9 cellular contexts compared by ENCODE assay signal in genomic region chr11:46127150-46127638, GRCh38. TPM values are rescaled to one million over a fixed set of nuclear protein-coding genes. Genes with fewer than 3 reads are reported as not detected.
DNase-seq lines count a peak whose midpoint lies in the region; ATAC-seq and TF ChIP-seq lines count a peak whose summit lies in the region.
"Had no signal": no experiment of that assay in that cellular context is flagged by ENCODE, and none has a peak within 500 bp of the region (broad histone marks: within the 10 kb centered on the region; RNA-seq: fewer than 3 reads in every experiment).

No MANE protein-coding gene starts in this region.

- no peaks in the 10 kb centered on the region for H4K20me1 ChIP-seq in GM23338 (replicated peaks; ENCODE audit: insufficient read depth)

- H3K4me1 ChIP-seq in GM23338 (ENCODE audit: insufficient read depth) = peaks cover 6% of the 10 kb centered on the region

- peak; percentile 81 for TF ChIP-seq POLR2A in NB4 (IDR thresholded peaks at IDR 0.05; ENCODE audit: extremely low read depth, insufficient read length)

- H3K27me3 Mint-ChIP-seq in GM23338 (ENCODE audit: insufficient read depth, low read depth, poor library complexity) = no peaks in the 10 kb centered on the region

- no peak overlapping the region for H3K27ac Mint-ChIP-seq in GM23338
- H3K27ac Mint-ChIP-seq: brain had no signal

- H3K9me3 Mint-ChIP-seq in GM23338 = no peaks in the 10 kb centered on the region
- H3K9me3 Mint-ChIP-seq: brain had no signal

- H3K79me2 ChIP-seq in GM23338 (replicated peaks; ENCODE audit: insufficient read depth) = no peaks in the 10 kb centered on the region; the same call in 1 of the 2 replicates

- H3F3A ChIP-seq in GM23338 (replicated peaks; ENCODE audit: low read depth) = 0 out of 2 replicates have a peak, but pooled peaks cover 3% of the 10 kb centered on the region

- no peaks in the 10 kb centered on the region for H3K36me3 Mint-ChIP-seq in GM23338 (ENCODE audit: low read depth)
- H3K36me3 Mint-ChIP-seq: brain had no signal

- peak; percentile 47 to 57; a peak in 3 of 4 replicates for TF ChIP-seq CTCF in GM23338 (conservative IDR thresholded peaks at IDR 0.05; ENCODE audit: low read depth in 2 of 2)
- peak; percentile 76 for TF ChIP-seq CTCF in NB4 (IDR thresholded peaks at IDR 0.05; ENCODE audit: low read depth, low read length)
- TF ChIP-seq CTCF in fibroblast of pulmonary artery (IDR thresholded peaks at IDR 0.05; ENCODE audit: low read length, missing control alignments) = peak; percentile 75

- H3K27ac ChIP-seq in GM23338 (ENCODE audit: low read depth) = no peak overlapping the region

- no peak overlapping the region for H3K4me3 Mint-ChIP-seq in GM23338
- H3K4me3 Mint-ChIP-seq: brain had no signal

- no peaks in the 10 kb centered on the region for H3K27me3 ChIP-seq in GM23338 (ENCODE audit: insufficient read depth)

- no peak overlapping the region for H3K4me3 ChIP-seq in GM23338
- peak overlapping the region; percentile 23 for H3K4me3 ChIP-seq in NB4 (ENCODE audit: low read depth, low read length)
- H3K4me3 ChIP-seq in fibroblast of pulmonary artery (replicated peaks; ENCODE audit: low read depth, low read length) = no peak overlapping the region

- no peak overlapping the region for H3K4me2 ChIP-seq in GM23338

- peak; percentile 28 for DNase-seq in GDM1 (lab: John Stamatoyannopoulos, UW)
- DNase-seq in GM23338 (ENCODE audit: low spot score) = peak; percentile 45
- DNase-seq in NB4 (ENCODE audit: low read depth) = peak; percentile 96
- DNase-seq in activated CD4-positive, alpha-beta T cell treated with anti-CD3 and anti-CD28 coated beads, Interleukin-2, amount 50 U/mL, for 1 hour = peak; percentile 39
- peak; percentile 81 for DNase-seq in fibroblast of pulmonary artery (ENCODE audit: low read depth)
- DNase-seq in stimulated activated CD4-positive, alpha-beta T cell treated with anti-CD3 and anti-CD28 coated beads, TNF-alpha, amount 100 ng/mL, for 48 hours (ENCODE audit: low read depth in 3 of 3) = peak in 2 of 3 donors; percentile 29 to 30
- DNase-seq in cerebellar nuclear complex (lab: John Stamatoyannopoulos, UW) = no peak
- no peak for DNase-seq in NCI-H2196 (lab: John Stamatoyannopoulos, UW; ENCODE audit: unreplicated experiment)

- H3K9me2 ChIP-seq in GM23338 (ENCODE audit: insufficient read depth) = no peaks in the 10 kb centered on the region

- peaks cover 13% of the 10 kb centered on the region; the same call in 2 of the 3 replicates for H3K4me1 Mint-ChIP-seq in GM23338

- 0 out of 2 replicates have a peak overlapping the region, but pooled peaks have one; percentile 12 for H2AFZ ChIP-seq in GM23338

- ATAC-seq in GM23338 = peak; percentile 65

- no peaks in the 10 kb centered on the region for H3K36me3 ChIP-seq in GM23338 (ENCODE audit: insufficient read depth)

TF ChIP-seq in GM23338, 12 proteins besides CTCF, POLR2A, EP300 and RAD21:
- no peak for TF ChIP-seq JUNB (IDR thresholded peaks at IDR 0.05; ENCODE audit: unreplicated experiment)
- TF ChIP-seq CREB1 (CRISPR knock-in tag; IDR thresholded peaks at IDR 0.05; ENCODE audit: low read depth) = no peak
- TF ChIP-seq, protein P1, sequence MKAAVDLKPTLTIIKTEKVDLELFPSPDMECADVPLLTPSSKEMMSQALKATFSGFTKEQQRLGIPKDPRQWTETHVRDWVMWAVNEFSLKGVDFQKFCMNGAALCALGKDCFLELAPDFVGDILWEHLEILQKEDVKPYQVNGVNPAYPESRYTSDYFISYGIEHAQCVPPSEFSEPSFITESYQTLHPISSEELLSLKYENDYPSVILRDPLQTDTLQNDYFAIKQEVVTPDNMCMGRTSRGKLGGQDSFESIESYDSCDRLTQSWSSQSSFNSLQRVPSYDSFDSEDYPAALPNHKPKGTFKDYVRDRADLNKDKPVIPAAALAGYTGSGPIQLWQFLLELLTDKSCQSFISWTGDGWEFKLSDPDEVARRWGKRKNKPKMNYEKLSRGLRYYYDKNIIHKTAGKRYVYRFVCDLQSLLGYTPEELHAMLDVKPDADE (IDR thresholded peaks at IDR 0.05) = no peak
- no peak for TF ChIP-seq EZH2 (IDR thresholded peaks at IDR 0.05; ENCODE audit: low read depth, unreplicated experiment)
- TF ChIP-seq NANOG (IDR thresholded peaks at IDR 0.05; ENCODE audit: borderline replicate concordance) = no peak
- no peak for TF ChIP-seq STAT1 (IDR thresholded peaks at IDR 0.05; ENCODE audit: unreplicated experiment)
- no peak for TF ChIP-seq ZNF331 (CRISPR knock-in tag; IDR thresholded peaks at IDR 0.05; ENCODE audit: low read depth)

RNA-seq across cellular contexts. Expression of gene PHF21A, which starts 5.9 kb away (rescaled TPM):
- 14.2 and 23.6 TPM in 2 replicates for total RNA-seq in GM23338 (2014; rRNA removed; shearing (Covaris generic))
- polyA plus RNA-seq in GM23338 (2016; fragmentation: Nextera tagmentation; extraction: Ambion mirVana) = 18.7 and 21.7 TPM in 2 replicates

Comparison
In these comparisons a context has a peak if more than half of its experiments do, and no peak if none do; other contexts are left out.
1. DNase-seq: peak in GDM1 (single experiment), GM23338 (single experiment), NB4 (single experiment), activated CD4-positive, alpha-beta T cell treated with anti-CD3 and anti-CD28 coated beads, Interleukin-2, amount 50 U/mL, for 1 hour (single experiment), fibroblast of pulmonary artery (single experiment) and stimulated activated CD4-positive, alpha-beta T cell treated with anti-CD3 and anti-CD28 coated beads, TNF-alpha, amount 100 ng/mL, for 48 hours (2 of 3); none in cerebellar nuclear complex (0 of 2) and NCI-H2196 (single experiment).
2. Peak in every context shown above with its lines, with median percentiles within 50 percentile points of each other: CTCF ChIP-seq.